ENCODE assay signal across 8 cellular contexts in genomic region chr1:43833902-43834279, GRCh38.
A peak's percentile ranks its signal among the peaks of the same experiment; 100 is the strongest.
DNase-seq lines count a peak whose midpoint lies in the region; ATAC-seq and TF ChIP-seq lines count a peak whose summit lies in the region.
"Not testable (repeated sequence)": the region's sequence is repeated elsewhere in the genome, so short reads cannot be mapped to it uniquely, and the experiment has no call there.

No MANE protein-coding gene starts in this region.

- H3K4me1 ChIP-seq in KMS-11 (ENCODE audit: low read depth, poor library complexity, severe bottlenecking) (peaks cover 99% of the 10 kb centered on the region), RWPE2 (ENCODE audit: insufficient read depth, poor library complexity, severe bottlenecking) (peaks cover 46% of the 10 kb centered on the region), skeletal muscle tissue (ENCODE audit: control insufficient read depth in 3 of 3, insufficient read depth in 3 of 3, low read length in 3 of 3) (peaks cover 22 to 30% (median 27%) of the 10 kb centered on the region in 3 donors), upper lobe of right lung (peaks cover 34% of the 10 kb centered on the region)

- not testable (repeated sequence) for H3K79me2 ChIP-seq in KMS-11 (ENCODE audit: insufficient read depth, low read depth)

- DNase-seq in CD4-positive, alpha-beta T cell; RWPE2 (ENCODE audit: low spot score); coronary artery (ENCODE audit: low spot score); memory B cell (ENCODE audit: low spot score in 2 of 2); upper lobe of right lung: not testable (repeated sequence)

- peak overlapping the region; percentile 45 for H3K27ac Mint-ChIP-seq in CD4-positive, alpha-beta T cell
- H3K27ac Mint-ChIP-seq in activated T-helper 17 cell treated with anti-CD3 and anti-CD28 coated beads, Interleukin-2, amount 50 U/mL, for 72 hours = peak overlapping the region; percentile 70
- peak overlapping the region; percentile 91 for H3K27ac Mint-ChIP-seq in memory B cell

- peak overlapping the region; percentile 98 for H3K4me2 ChIP-seq in KMS-11

- not testable (repeated sequence) for H3K27me3 Mint-ChIP-seq in CD4-positive, alpha-beta T cell; activated T-helper 17 cell treated with anti-CD3 and anti-CD28 coated beads, Interleukin-2, amount 50 U/mL, for 72 hours; memory B cell

- H3K36me3 Mint-ChIP-seq in CD4-positive, alpha-beta T cell (ENCODE audit: low read depth) = peaks cover 23% of the 10 kb centered on the region
- H3K36me3 Mint-ChIP-seq in activated T-helper 17 cell treated with anti-CD3 and anti-CD28 coated beads, Interleukin-2, amount 50 U/mL, for 72 hours (ENCODE audit: low read depth) = not testable (repeated sequence)
- peaks cover 11% of the 10 kb centered on the region for H3K36me3 Mint-ChIP-seq in memory B cell

- H2AFZ ChIP-seq in KMS-11 (ENCODE audit: low read depth) = not testable (repeated sequence)

- not testable (repeated sequence) for ATAC-seq in CD4-positive, alpha-beta T cell (ENCODE audit: poor library complexity); RWPE2 (ENCODE audit: low read depth); activated T-helper 17 cell treated with anti-CD3 and anti-CD28 coated beads, Interleukin-2, amount 50 U/mL, for 72 hours (replicated peaks); memory B cell (ENCODE audit: low read depth); upper lobe of right lung

- POLR2A ChIA-PET in CD4-positive, alpha-beta T cell (lab: Charles Lee) = not testable (repeated sequence)

- not testable (repeated sequence) for H3K27ac ChIP-seq in CD4-positive, alpha-beta T cell (ENCODE audit: low read depth, low read length)
- H3K27ac ChIP-seq in KMS-11 = peak overlapping the region; percentile 97
- H3K27ac ChIP-seq in RWPE2 (ENCODE audit: poor library complexity, severe bottlenecking) = peak overlapping the region; percentile 74
- H3K27ac ChIP-seq in coronary artery = peak overlapping the region; percentile 59 to 83
- peak overlapping the region; percentile 70 for H3K27ac ChIP-seq in skeletal muscle tissue (ENCODE audit: low read depth, low read length)
- H3K27ac ChIP-seq in upper lobe of right lung = peak overlapping the region; percentile 75

- H3K27me3 ChIP-seq in CD4-positive, alpha-beta T cell (ENCODE audit: control insufficient read depth, insufficient read depth, low read length); KMS-11 (ENCODE audit: insufficient read depth, low read depth); RWPE2 (ENCODE audit: insufficient read depth, poor library complexity, severe bottlenecking); skeletal muscle tissue (ENCODE audit: control insufficient read depth in 3 of 3, insufficient read depth in 3 of 3, low read length in 3 of 3); upper lobe of right lung: not testable (repeated sequence)

- peak overlapping the region; percentile 6 for H3K4me3 ChIP-seq in KMS-11 (IDR thresholded peaks at IDR 0.05; ENCODE audit: insufficient read depth, low read depth, low read length)
- not testable (repeated sequence) for H3K4me3 ChIP-seq in RWPE2 (ENCODE audit: severe bottlenecking); coronary artery; skeletal muscle tissue (ENCODE audit: low read length in 3 of 3); upper lobe of right lung

- CTCF ChIA-PET in CD4-positive, alpha-beta T cell (lab: Charles Lee) = not testable (repeated sequence)

- intact Hi-C loops in CD4-positive, alpha-beta T cell (cut with DNase I, micrococcal nuclease); upper lobe of right lung (cut with DNase I): not testable (repeated sequence)

- H3K9me3 Mint-ChIP-seq in CD4-positive, alpha-beta T cell; activated T-helper 17 cell treated with anti-CD3 and anti-CD28 coated beads, Interleukin-2, amount 50 U/mL, for 72 hours; memory B cell: not testable (repeated sequence)

- peak overlapping the region; percentile 73 for H3K9ac ChIP-seq in KMS-11
- not testable (repeated sequence) for H3K9ac ChIP-seq in skeletal muscle tissue (ENCODE audit: low read depth in 1 of 3, low read length in 3 of 3)

- not testable (repeated sequence) for H4K20me1 ChIP-seq in KMS-11 (ENCODE audit: insufficient read depth)

- not testable (repeated sequence) for H3K9me3 ChIP-seq in CD4-positive, alpha-beta T cell (ENCODE audit: control insufficient read depth, low read length); RWPE2 (ENCODE audit: severe bottlenecking); skeletal muscle tissue (ENCODE audit: control insufficient read depth in 3 of 3, low read length in 3 of 3); upper lobe of right lung

- not testable (repeated sequence) for H3K36me3 ChIP-seq in KMS-11 (ENCODE audit: insufficient read depth); RWPE2 (ENCODE audit: low read depth); skeletal muscle tissue (ENCODE audit: control insufficient read depth in 3 of 3, insufficient read depth in 3 of 3, low read length in 3 of 3); upper lobe of right lung

- not testable (repeated sequence) for TF ChIP-seq CTCF in CD4-positive, alpha-beta T cell (IDR thresholded peaks at IDR 0.05); KMS-11 (conservative IDR thresholded peaks at IDR 0.05; ENCODE audit: low read depth, low read length); RWPE2 (IDR thresholded peaks at IDR 0.05; ENCODE audit: poor library complexity, severe bottlenecking); coronary artery (IDR thresholded peaks at IDR 0.05); upper lobe of right lung (IDR thresholded peaks at IDR 0.05)

- H3K4me1 Mint-ChIP-seq in CD4-positive, alpha-beta T cell (ENCODE audit: low read depth) = peaks cover 72% of the 10 kb centered on the region
- peaks cover 27% of the 10 kb centered on the region for H3K4me1 Mint-ChIP-seq in activated T-helper 17 cell treated with anti-CD3 and anti-CD28 coated beads, Interleukin-2, amount 50 U/mL, for 72 hours
- H3K4me1 Mint-ChIP-seq in memory B cell = peaks cover 48% of the 10 kb centered on the region

- not testable (repeated sequence) for H3K4me3 Mint-ChIP-seq in CD4-positive, alpha-beta T cell; activated T-helper 17 cell treated with anti-CD3 and anti-CD28 coated beads, Interleukin-2, amount 50 U/mL, for 72 hours
- H3K4me3 Mint-ChIP-seq in memory B cell = peak overlapping the region; percentile 3
